ENCODE assay signal across 1 cellular context in the genomic region with DNA sequence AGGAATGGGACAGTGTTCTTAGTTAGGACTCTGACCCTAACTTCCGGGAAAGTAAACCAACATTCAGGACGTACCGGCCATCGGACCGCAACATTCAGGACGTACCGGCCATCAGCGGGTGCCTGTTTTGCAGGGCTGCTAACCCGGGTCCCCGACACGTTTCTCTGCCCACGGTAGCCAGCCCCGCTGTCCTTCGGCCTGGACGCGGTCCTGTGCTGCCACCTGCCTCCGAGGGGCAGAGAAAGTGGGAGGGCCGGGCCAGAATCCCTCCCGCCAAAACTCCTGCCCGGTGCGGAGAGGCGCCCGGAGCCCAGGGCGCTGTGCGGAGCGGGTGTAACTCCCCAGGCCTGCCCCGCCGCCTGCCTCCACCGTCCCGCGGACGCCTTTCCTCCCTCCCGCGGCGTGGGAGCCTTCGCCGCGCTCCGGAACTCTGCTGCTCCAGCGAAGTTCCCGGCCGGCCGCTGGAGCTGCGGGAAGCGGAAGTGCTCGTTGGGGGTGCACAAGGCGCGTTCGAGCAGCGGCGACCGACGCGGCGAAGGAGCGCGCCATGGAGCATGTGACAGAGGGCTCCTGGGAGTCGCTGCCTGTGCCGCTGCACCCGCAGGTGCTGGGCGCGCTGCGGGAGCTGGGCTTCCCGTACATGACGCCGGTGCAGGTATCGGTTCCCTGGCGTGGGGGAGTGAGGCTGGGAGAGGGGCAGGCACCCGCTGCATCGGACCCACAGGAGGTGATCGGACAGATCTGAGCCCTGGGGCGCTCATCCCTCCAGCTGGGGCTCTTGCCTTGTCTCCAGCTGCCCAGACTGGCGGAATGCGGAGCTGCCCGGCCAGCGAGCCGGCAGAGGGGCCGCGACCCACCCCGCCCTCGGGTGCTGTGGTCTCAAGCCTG.
TF ChIP-seq lines count a peak whose summit lies in the region.

A gene with protein sequence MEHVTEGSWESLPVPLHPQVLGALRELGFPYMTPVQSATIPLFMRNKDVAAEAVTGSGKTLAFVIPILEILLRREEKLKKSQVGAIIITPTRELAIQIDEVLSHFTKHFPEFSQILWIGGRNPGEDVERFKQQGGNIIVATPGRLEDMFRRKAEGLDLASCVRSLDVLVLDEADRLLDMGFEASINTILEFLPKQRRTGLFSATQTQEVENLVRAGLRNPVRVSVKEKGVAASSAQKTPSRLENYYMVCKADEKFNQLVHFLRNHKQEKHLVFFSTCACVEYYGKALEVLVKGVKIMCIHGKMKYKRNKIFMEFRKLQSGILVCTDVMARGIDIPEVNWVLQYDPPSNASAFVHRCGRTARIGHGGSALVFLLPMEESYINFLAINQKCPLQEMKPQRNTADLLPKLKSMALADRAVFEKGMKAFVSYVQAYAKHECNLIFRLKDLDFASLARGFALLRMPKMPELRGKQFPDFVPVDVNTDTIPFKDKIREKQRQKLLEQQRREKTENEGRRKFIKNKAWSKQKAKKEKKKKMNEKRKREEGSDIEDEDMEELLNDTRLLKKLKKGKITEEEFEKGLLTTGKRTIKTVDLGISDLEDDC (plus strand): TSS at position 498 of the 888 bp plus-strand sequence. CDS start 50 bp downstream, at position 548.

TF ChIP-seq in GM12878, 131 proteins besides CTCF, POLR2A, EP300 and RAD21 (continued from another document and continues in another):
- peak; percentile 77 for TF ChIP-seq SIX5 (IDR thresholded peaks at IDR 0.05; ENCODE audit: low read depth, low read length, severe bottlenecking)
- peak; percentile 70 for TF ChIP-seq SP1 (IDR thresholded peaks at IDR 0.05; ENCODE audit: low read depth, low read length)
- TF ChIP-seq RAD51 (IDR thresholded peaks at IDR 0.05): peak; percentile 55; the same call in 1 of the 2 replicates
- no peak for TF ChIP-seq NFYA (IDR thresholded peaks at IDR 0.05; ENCODE audit: borderline replicate concordance, low read depth, low read length)
- peak; percentile 98 for TF ChIP-seq ZNF207 (IDR thresholded peaks at IDR 0.05; ENCODE audit: borderline replicate concordance)
- TF ChIP-seq, protein P1, sequence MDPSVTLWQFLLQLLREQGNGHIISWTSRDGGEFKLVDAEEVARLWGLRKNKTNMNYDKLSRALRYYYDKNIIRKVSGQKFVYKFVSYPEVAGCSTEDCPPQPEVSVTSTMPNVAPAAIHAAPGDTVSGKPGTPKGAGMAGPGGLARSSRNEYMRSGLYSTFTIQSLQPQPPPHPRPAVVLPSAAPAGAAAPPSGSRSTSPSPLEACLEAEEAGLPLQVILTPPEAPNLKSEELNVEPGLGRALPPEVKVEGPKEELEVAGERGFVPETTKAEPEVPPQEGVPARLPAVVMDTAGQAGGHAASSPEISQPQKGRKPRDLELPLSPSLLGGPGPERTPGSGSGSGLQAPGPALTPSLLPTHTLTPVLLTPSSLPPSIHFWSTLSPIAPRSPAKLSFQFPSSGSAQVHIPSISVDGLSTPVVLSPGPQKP (IDR thresholded peaks at IDR 0.05; ENCODE audit: low read depth, low read length): peak; percentile 86
- TF ChIP-seq SMAD5 (IDR thresholded peaks at IDR 0.05; ENCODE audit: low read depth): peak; percentile 88; the same call in 1 of the 2 replicates
- peak; percentile 100 for TF ChIP-seq RB1 (IDR thresholded peaks at IDR 0.05; ENCODE audit: borderline replicate concordance)
- TF ChIP-seq CUX1 (IDR thresholded peaks at IDR 0.05; ENCODE audit: insufficient replicate concordance, low read depth, low read length): no peak
- TF ChIP-seq CBX3 (IDR thresholded peaks at IDR 0.05; ENCODE audit: borderline replicate concordance, low read depth): no peak
- no peak for TF ChIP-seq ZNF384 (IDR thresholded peaks at IDR 0.05; ENCODE audit: borderline replicate concordance, low read depth, low read length)
- no peak for TF ChIP-seq MTA3 (IDR thresholded peaks at IDR 0.05; ENCODE audit: borderline replicate concordance, low read length)
- TF ChIP-seq SIN3A (IDR thresholded peaks at IDR 0.05; ENCODE audit: low read depth, low read length): peak; percentile 95
- 0 out of 2 replicates have a peak, but pooled peaks have one; percentile 30 for TF ChIP-seq HDAC2 (IDR thresholded peaks at IDR 0.05)
- TF ChIP-seq JUNB (IDR thresholded peaks at IDR 0.05): no peak
- TF ChIP-seq TBL1XR1 (IDR thresholded peaks at IDR 0.05; ENCODE audit: low read depth, low read length): peak; percentile 32; the same call in 1 of the 2 replicates
- TF ChIP-seq, protein P2, sequence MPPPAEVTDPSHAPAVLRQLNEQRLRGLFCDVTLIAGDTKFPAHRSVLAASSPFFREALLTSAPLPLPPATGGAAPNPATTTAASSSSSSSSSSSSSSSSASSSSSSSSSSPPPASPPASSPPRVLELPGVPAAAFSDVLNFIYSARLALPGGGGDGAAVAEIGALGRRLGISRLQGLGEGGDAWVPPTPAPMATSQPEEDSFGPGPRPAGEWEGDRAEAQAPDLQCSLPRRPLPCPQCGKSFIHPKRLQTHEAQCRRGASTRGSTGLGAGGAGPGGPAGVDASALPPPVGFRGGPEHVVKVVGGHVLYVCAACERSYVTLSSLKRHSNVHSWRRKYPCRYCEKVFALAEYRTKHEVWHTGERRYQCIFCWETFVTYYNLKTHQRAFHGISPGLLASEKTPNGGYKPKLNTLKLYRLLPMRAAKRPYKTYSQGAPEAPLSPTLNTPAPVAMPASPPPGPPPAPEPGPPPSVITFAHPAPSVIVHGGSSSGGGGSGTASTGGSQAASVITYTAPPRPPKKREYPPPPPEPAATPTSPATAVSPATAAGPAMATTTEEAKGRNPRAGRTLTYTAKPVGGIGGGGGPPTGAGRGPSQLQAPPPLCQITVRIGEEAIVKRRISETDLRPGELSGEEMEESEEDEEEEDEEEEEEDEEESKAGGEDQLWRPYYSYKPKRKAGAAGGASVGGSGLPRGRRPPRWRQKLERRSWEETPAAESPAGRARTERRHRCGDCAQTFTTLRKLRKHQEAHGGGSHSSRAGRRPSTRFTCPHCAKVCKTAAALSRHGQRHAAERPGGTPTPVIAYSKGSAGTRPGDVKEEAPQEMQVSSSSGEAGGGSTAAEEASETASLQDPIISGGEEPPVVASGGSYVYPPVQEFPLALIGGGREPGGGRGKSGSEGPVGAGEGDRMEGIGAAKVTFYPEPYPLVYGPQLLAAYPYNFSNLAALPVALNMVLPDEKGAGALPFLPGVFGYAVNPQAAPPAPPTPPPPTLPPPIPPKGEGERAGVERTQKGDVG (CRISPR knock-in tag; IDR thresholded peaks at IDR 0.05): 0 out of 2 replicates have a peak, but pooled peaks have one; percentile 8
- peak; percentile 86 for TF ChIP-seq TCF3 (IDR thresholded peaks at IDR 0.05; ENCODE audit: borderline replicate concordance, insufficient read depth, low read depth, low read length)
- TF ChIP-seq ZNF24 (IDR thresholded peaks at IDR 0.05): no peak
- no peak; the same call in 1 of the 2 replicates for TF ChIP-seq CBFB (IDR thresholded peaks at IDR 0.05; ENCODE audit: low read depth)
- peak; percentile 59; the same call in 1 of the 2 replicates for TF ChIP-seq CBX5 (IDR thresholded peaks at IDR 0.05; ENCODE audit: low read depth)
- no peak for TF ChIP-seq IRF5 (IDR thresholded peaks at IDR 0.05; ENCODE audit: borderline replicate concordance)
- TF ChIP-seq KDM1A (IDR thresholded peaks at IDR 0.05; ENCODE audit: borderline replicate concordance): no peak
- peak; percentile 88 for TF ChIP-seq PKNOX1 (IDR thresholded peaks at IDR 0.05)
- TF ChIP-seq EED (IDR thresholded peaks at IDR 0.05; ENCODE audit: low read depth): peak; percentile 36; the same call in 1 of the 2 replicates
- TF ChIP-seq FOXK2 (IDR thresholded peaks at IDR 0.05): peak; percentile 52; the same call in 1 of the 2 replicates
- no peak for TF ChIP-seq SMAD1 (IDR thresholded peaks at IDR 0.05; ENCODE audit: low read depth, partially characterized antibody)
- TF ChIP-seq, protein P3, sequence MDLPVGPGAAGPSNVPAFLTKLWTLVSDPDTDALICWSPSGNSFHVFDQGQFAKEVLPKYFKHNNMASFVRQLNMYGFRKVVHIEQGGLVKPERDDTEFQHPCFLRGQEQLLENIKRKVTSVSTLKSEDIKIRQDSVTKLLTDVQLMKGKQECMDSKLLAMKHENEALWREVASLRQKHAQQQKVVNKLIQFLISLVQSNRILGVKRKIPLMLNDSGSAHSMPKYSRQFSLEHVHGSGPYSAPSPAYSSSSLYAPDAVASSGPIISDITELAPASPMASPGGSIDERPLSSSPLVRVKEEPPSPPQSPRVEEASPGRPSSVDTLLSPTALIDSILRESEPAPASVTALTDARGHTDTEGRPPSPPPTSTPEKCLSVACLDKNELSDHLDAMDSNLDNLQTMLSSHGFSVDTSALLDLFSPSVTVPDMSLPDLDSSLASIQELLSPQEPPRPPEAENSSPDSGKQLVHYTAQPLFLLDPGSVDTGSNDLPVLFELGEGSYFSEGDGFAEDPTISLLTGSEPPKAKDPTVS (IDR thresholded peaks at IDR 0.05; ENCODE audit: low read depth, low read length): peak; percentile 57; the same call in 1 of the 2 replicates
- no peak for TF ChIP-seq ZNF622 (IDR thresholded peaks at IDR 0.05)
- peak; percentile 91; the same call in 1 of the 2 replicates for TF ChIP-seq POLR2AphosphoS2 (IDR thresholded peaks at IDR 0.05; ENCODE audit: low read depth, low read length)
- TF ChIP-seq MEF2A (IDR thresholded peaks at IDR 0.05; ENCODE audit: insufficient read depth, low read depth, low read length): peak; percentile 76
- peak; percentile 89 for TF ChIP-seq RELA (IDR thresholded peaks at IDR 0.05; ENCODE audit: borderline replicate concordance, partially characterized antibody)
- peak; percentile 16; the same call in 1 of the 2 replicates for TF ChIP-seq ZNF217 (IDR thresholded peaks at IDR 0.05)
- no peak for TF ChIP-seq EZH2 (IDR thresholded peaks at IDR 0.05; ENCODE audit: borderline replicate concordance, control insufficient read depth, low read depth, low read length)
